ENCODE assay signal across 1 cellular context in the genomic region with DNA sequence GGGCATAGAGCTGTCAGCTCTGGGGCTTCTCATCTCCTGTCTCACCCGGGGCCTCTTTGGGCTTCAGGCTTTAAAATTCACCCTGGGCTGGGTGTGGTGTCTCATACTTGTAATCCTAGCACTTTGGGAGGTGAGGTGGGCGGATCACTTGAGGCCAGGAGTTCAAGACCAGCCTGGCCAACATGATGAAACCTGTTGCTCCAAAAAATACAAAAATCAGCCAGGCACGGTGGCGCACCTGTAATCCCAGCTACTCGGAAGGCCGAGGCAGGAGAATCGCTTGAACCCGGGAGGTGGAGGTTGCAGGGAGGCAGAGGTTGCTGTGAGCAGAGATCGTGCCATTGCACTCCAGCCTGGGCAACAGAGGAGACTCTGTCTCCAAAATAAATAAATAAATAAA. TPM values are rescaled to one million over a fixed set of nuclear protein-coding genes. Genes with fewer than 3 reads are reported as not detected.
"Had no signal": no experiment of that assay in that cellular context is flagged by ENCODE, and none has a peak within 500 bp of the region (broad histone marks: within the 10 kb centered on the region; RNA-seq: fewer than 3 reads in every experiment).

No MANE protein-coding gene starts in this region.

RNA-seq across cellular contexts. Expression of gene GRIK5, which starts 29.5 kb away (rescaled TPM):
- total RNA-seq: GM23248 had no signal
- polyA plus RNA-seq: GM23248 had no signal
